18 cellular contexts compared by ENCODE assay signal in the genomic region with DNA sequence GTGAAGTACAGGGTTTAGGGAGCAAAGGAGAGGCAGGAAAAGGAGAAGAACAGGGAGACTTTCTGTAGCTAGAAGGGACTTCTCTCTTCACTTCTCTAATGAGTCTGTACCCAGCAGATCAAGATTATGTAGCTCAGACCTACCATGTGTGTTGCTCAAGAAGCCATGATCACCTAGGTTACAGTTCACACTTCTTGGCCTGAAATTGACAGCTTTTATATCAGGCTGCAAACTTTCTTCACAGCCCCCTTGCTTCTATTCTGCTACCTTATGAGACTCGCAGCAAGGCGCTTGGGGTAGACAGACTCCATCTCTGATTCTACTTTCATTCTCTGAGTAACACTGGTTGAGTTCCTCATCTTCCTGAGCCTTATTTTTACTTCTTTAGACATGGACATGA. TPM values are rescaled to one million over a fixed set of nuclear protein-coding genes. Genes with fewer than 3 reads are reported as not detected.
A peak's percentile ranks its signal among the peaks of the same experiment; 100 is the strongest.
DNase-seq lines count a peak whose midpoint lies in the region; ATAC-seq and TF ChIP-seq lines count a peak whose summit lies in the region.
"Had no signal": no experiment of that assay in that cellular context is flagged by ENCODE, and none has a peak within 500 bp of the region (broad histone marks: within the 10 kb centered on the region; RNA-seq: fewer than 3 reads in every experiment).

No MANE protein-coding gene starts in this region.

- H3K27ac ChIP-seq in Peyer's patch = peak overlapping the region; percentile 58 to 71 (median 70)
- H3K27ac ChIP-seq: A549, ascending aorta, psoas muscle had no signal

- peaks cover 27% of the 10 kb centered on the region for H3K9me3 Mint-ChIP-seq in activated CD4-positive, alpha-beta T cell treated with anti-CD3 and anti-CD28 coated beads, Interleukin-2, amount 10 ng/mL, durations not matched to agents 7 days and 5 days
- peaks cover 15% of the 10 kb centered on the region for H3K9me3 Mint-ChIP-seq in dendritic cell treated with granulocyte-macrophage colony-stimulating factor and Interleukin-4, amounts not matched to agents 40 ng/mL and 50 ng/mL, for 4 days
- H3K9me3 Mint-ChIP-seq in stimulated activated effector memory CD8-positive, alpha-beta T cell treated with anti-CD3 and anti-CD28 coated beads, Interleukin-12 subunit alpha, Interleukin-12 subunit beta, amount 100 ng/mL, for 72 hours = peaks cover 3% of the 10 kb centered on the region

- CTCF ChIA-PET in activated CD4-positive, alpha-beta T cell treated with anti-CD3 and anti-CD28 coated beads, Interleukin-2, amount 10 ng/mL, durations not matched to agents 7 days and 5 days (lab: Charles Lee) = interaction anchor here (0.7 to 2.1 kb wide), 3 partner anchors 50 to 217 kb away, joined by 3 to 7 read pairs (median 3); partner anchors contain the start of gene GIMAP1

- H3K4me1 ChIP-seq in Peyer's patch = peaks cover 0 to 8% (median 7%) of the 10 kb centered on the region in 4 donors
- H3K4me1 ChIP-seq: A549, ascending aorta, psoas muscle had no signal

- no peak for TF ChIP-seq POLR2A in Peyer's patch (IDR thresholded peaks at IDR 0.05)

- peaks cover 69% of the 10 kb centered on the region for H3K36me3 Mint-ChIP-seq in activated CD4-positive, alpha-beta T cell treated with anti-CD3 and anti-CD28 coated beads, Interleukin-2, amount 10 ng/mL, durations not matched to agents 7 days and 5 days (ENCODE audit: low read depth)
- no peaks in the 10 kb centered on the region for H3K36me3 Mint-ChIP-seq in dendritic cell treated with granulocyte-macrophage colony-stimulating factor and Interleukin-4, amounts not matched to agents 40 ng/mL and 50 ng/mL, for 4 days (ENCODE audit: low read depth)
- H3K36me3 Mint-ChIP-seq in stimulated activated effector memory CD8-positive, alpha-beta T cell treated with anti-CD3 and anti-CD28 coated beads, Interleukin-12 subunit alpha, Interleukin-12 subunit beta, amount 100 ng/mL, for 72 hours = no peaks in the 10 kb centered on the region

- ATAC-seq in stimulated activated effector memory CD8-positive, alpha-beta T cell treated with anti-CD3 and anti-CD28 coated beads, Interleukin-12 subunit alpha, Interleukin-12 subunit beta, amount 100 ng/mL, for 72 hours = peak; percentile 52
- ATAC-seq in GM18870 (IDR thresholded peaks at IDR 0.05; ENCODE audit: unreplicated experiment) (no peak), HG02798 (IDR thresholded peaks at IDR 0.05; ENCODE audit: poor library complexity, unreplicated experiment) (no peak)
- ATAC-seq: A549, left colon, psoas muscle had no signal

- no peaks in the 10 kb centered on the region for H3K36me3 ChIP-seq in Peyer's patch
- H3K36me3 ChIP-seq: ascending aorta had no signal

- H3K27me3 Mint-ChIP-seq in activated CD4-positive, alpha-beta T cell treated with anti-CD3 and anti-CD28 coated beads, Interleukin-2, amount 10 ng/mL, durations not matched to agents 7 days and 5 days = no peaks in the 10 kb centered on the region
- no peaks in the 10 kb centered on the region for H3K27me3 Mint-ChIP-seq in dendritic cell treated with granulocyte-macrophage colony-stimulating factor and Interleukin-4, amounts not matched to agents 40 ng/mL and 50 ng/mL, for 4 days

- POLR2A ChIA-PET in activated CD4-positive, alpha-beta T cell treated with anti-CD3 and anti-CD28 coated beads, Interleukin-2, amount 10 ng/mL, durations not matched to agents 7 days and 5 days (lab: Charles Lee) = interaction anchor here (1.0 kb wide), 1 partner anchor 214 kb away, joined by 3 read pairs; no protein-coding TSS in a partner anchor

- no peak overlapping the region for H3K4me3 ChIP-seq in Peyer's patch
- H3K4me3 ChIP-seq: A549, ascending aorta, coronary artery, psoas muscle had no signal

- no peaks in the 10 kb centered on the region for H3K9me3 ChIP-seq in Peyer's patch
- H3K9me3 ChIP-seq: A549, ascending aorta, psoas muscle had no signal

- peak overlapping the region; percentile 12 for H3K4me3 Mint-ChIP-seq in activated CD4-positive, alpha-beta T cell treated with anti-CD3 and anti-CD28 coated beads, Interleukin-2, amount 10 ng/mL, durations not matched to agents 7 days and 5 days
- no peak overlapping the region for H3K4me3 Mint-ChIP-seq in dendritic cell treated with granulocyte-macrophage colony-stimulating factor and Interleukin-4, amounts not matched to agents 40 ng/mL and 50 ng/mL, for 4 days
- H3K4me3 Mint-ChIP-seq in stimulated activated effector memory CD8-positive, alpha-beta T cell treated with anti-CD3 and anti-CD28 coated beads, Interleukin-12 subunit alpha, Interleukin-12 subunit beta, amount 100 ng/mL, for 72 hours = peak overlapping the region; percentile 67

- peaks cover 87% of the 10 kb centered on the region for H3K4me1 Mint-ChIP-seq in activated CD4-positive, alpha-beta T cell treated with anti-CD3 and anti-CD28 coated beads, Interleukin-2, amount 10 ng/mL, durations not matched to agents 7 days and 5 days
- H3K4me1 Mint-ChIP-seq in dendritic cell treated with granulocyte-macrophage colony-stimulating factor and Interleukin-4, amounts not matched to agents 40 ng/mL and 50 ng/mL, for 4 days (ENCODE audit: low read depth) = peaks cover 26% of the 10 kb centered on the region
- peaks cover 84% of the 10 kb centered on the region for H3K4me1 Mint-ChIP-seq in stimulated activated effector memory CD8-positive, alpha-beta T cell treated with anti-CD3 and anti-CD28 coated beads, Interleukin-12 subunit alpha, Interleukin-12 subunit beta, amount 100 ng/mL, for 72 hours

- TF ChIP-seq CTCF in Peyer's patch (IDR thresholded peaks at IDR 0.05) = no peak

- no peak for DNase-seq in activated CD4-positive, alpha-beta T cell treated with anti-CD3 and anti-CD28 coated beads, Interleukin-2, amount 10 ng/mL, durations not matched to agents 7 days and 5 days
- no peak for DNase-seq in activated CD4-positive, alpha-beta T cell treated with anti-CD3 and anti-CD28 coated beads for 1 hour
- no peak for DNase-seq in Peyer's patch
- no peak for DNase-seq in stimulated activated effector memory CD8-positive, alpha-beta T cell treated with anti-CD3 and anti-CD28 coated beads, Interleukin-12 subunit alpha, Interleukin-12 subunit beta, amount 100 ng/mL, for 72 hours (ENCODE audit: low spot score in 2 of 2)
- DNase-seq in DMS53 (lab: John Stamatoyannopoulos, UW) = no peak
- DNase-seq: hippocampal formation; left colon; NCI-H1092; NCI-H2171; psoas muscle; stimulated activated CD4-positive, alpha-beta T cell treated with anti-CD3 and anti-CD28 coated beads, Interleukin-1b, Interleukin-23, amount 100 ng/mL, for 48 hours had no signal

- H3K27me3 ChIP-seq in Peyer's patch = no peaks in the 10 kb centered on the region
- H3K27me3 ChIP-seq: ascending aorta had no signal

- peak overlapping the region; percentile 97 for H3K27ac Mint-ChIP-seq in activated CD4-positive, alpha-beta T cell treated with anti-CD3 and anti-CD28 coated beads, Interleukin-2, amount 10 ng/mL, durations not matched to agents 7 days and 5 days
- peak overlapping the region; percentile 64 for H3K27ac Mint-ChIP-seq in dendritic cell treated with granulocyte-macrophage colony-stimulating factor and Interleukin-4, amounts not matched to agents 40 ng/mL and 50 ng/mL, for 4 days
- H3K27ac Mint-ChIP-seq in stimulated activated effector memory CD8-positive, alpha-beta T cell treated with anti-CD3 and anti-CD28 coated beads, Interleukin-12 subunit alpha, Interleukin-12 subunit beta, amount 100 ng/mL, for 72 hours = peak overlapping the region; percentile 92

- intact Hi-C loops in dendritic cell treated with granulocyte-macrophage colony-stimulating factor and Interleukin-4, amounts not matched to agents 40 ng/mL and 50 ng/mL, for 4 days (cut with micrococcal nuclease) = no loop called here

RNA-seq across cellular contexts. Expression of gene GIMAP2, which starts 19.6 kb away (rescaled TPM):
- 100 to 1,000 TPM in 1 of 2 experiments, 10 to 100 TPM in 1; 97.7 to 102 TPM for total RNA-seq in activated CD4-positive, alpha-beta T cell treated with anti-CD3 and anti-CD28 coated beads, Interleukin-2, amount 10 ng/mL, durations not matched to agents 7 days and 5 days
- 10 to 100 TPM in 1 of 4 donors, 1 to 10 TPM in 3; 4.8 to 17.3 (median 9.1) TPM for total RNA-seq in Peyer's patch

RNA-seq across cellular contexts. Expression of gene GIMAP6, which starts 33.7 kb away (rescaled TPM):
- total RNA-seq in activated CD4-positive, alpha-beta T cell treated with anti-CD3 and anti-CD28 coated beads, Interleukin-2, amount 10 ng/mL, durations not matched to agents 7 days and 5 days = 100 to 1,000 TPM; 105 to 109 TPM
- total RNA-seq in Peyer's patch = 10 to 100 TPM in 2 of 4 donors, 1 to 10 TPM in 2; 7.0 to 35.5 (median 10.6) TPM

RNA-seq across cellular contexts. Expression of gene GIMAP1, which starts 50.5 kb away (rescaled TPM):
- total RNA-seq in activated CD4-positive, alpha-beta T cell treated with anti-CD3 and anti-CD28 coated beads, Interleukin-2, amount 10 ng/mL, durations not matched to agents 7 days and 5 days = 10 to 100 TPM; 18.1 to 19.6 TPM
- total RNA-seq in Peyer's patch = 1 to 10 TPM; 1.8 to 7.4 (median 3.6) TPM
- total RNA-seq: H4 had no signal

Comparison
In these comparisons a context has a peak if more than half of its experiments do, and no peak if none do; other contexts are left out.
1. RNA of gene GIMAP2, which starts 19.6 kb away (total RNA-seq): 97.7 to 102 TPM in activated CD4-positive, alpha-beta T cell treated with anti-CD3 and anti-CD28 coated beads, Interleukin-2, amount 10 ng/mL, durations not matched to agents 7 days and 5 days; 4.8 to 17.3 TPM in Peyer's patch; every median in the first group is over 4 times any median in the second.
2. Peak in every context shown above with its lines, with median percentiles within 50 percentile points of each other: H3K27ac Mint-ChIP-seq.